Comparison of ENCODE assay signal across 8 cellular contexts in genomic region chr11:123301696-123302400, GRCh38.
DNase-seq lines count a peak whose midpoint lies in the region; ATAC-seq and TF ChIP-seq lines count a peak whose summit lies in the region.

No MANE protein-coding gene starts in this region.

- no peaks in the 10 kb centered on the region for H3K36me3 Mint-ChIP-seq in activated CD8-positive, alpha-beta memory T cell treated with anti-CD3 and anti-CD28 coated beads, Interleukin-2, amount 10 ng/mL, durations not matched to agents 7 days and 5 days

- TF ChIP-seq CTCF in GM12874 (IDR thresholded peaks at IDR 0.05; ENCODE audit: insufficient read depth, low read depth, low read length): peak; percentile 95
- peak; percentile 45 for TF ChIP-seq CTCF in epithelial cell of esophagus (IDR thresholded peaks at IDR 0.05; ENCODE audit: insufficient read depth, low read depth, low read length, missing control alignments)

- H3K27me3 ChIP-seq in muscle layer of colon (ENCODE audit: control insufficient read depth in 1 of 2, insufficient read depth in 2 of 2, low read length in 2 of 2): peaks cover 9 to 20% of the 10 kb centered on the region in 2 donors

- peaks cover 54% of the 10 kb centered on the region for H3K4me1 Mint-ChIP-seq in activated CD8-positive, alpha-beta memory T cell treated with anti-CD3 and anti-CD28 coated beads, Interleukin-2, amount 10 ng/mL, durations not matched to agents 7 days and 5 days

- H3K9me3 Mint-ChIP-seq in activated CD8-positive, alpha-beta memory T cell treated with anti-CD3 and anti-CD28 coated beads, Interleukin-2, amount 10 ng/mL, durations not matched to agents 7 days and 5 days (ENCODE audit: low read depth): no peaks in the 10 kb centered on the region

- H3K4me3 Mint-ChIP-seq in activated CD8-positive, alpha-beta memory T cell treated with anti-CD3 and anti-CD28 coated beads, Interleukin-2, amount 10 ng/mL, durations not matched to agents 7 days and 5 days: peak overlapping the region; percentile 49

- no peak overlapping the region for H3K27ac ChIP-seq in muscle layer of colon (ENCODE audit: low read depth, low read length)

- peak; percentile 82 for ATAC-seq in HG02642 (IDR thresholded peaks at IDR 0.05; ENCODE audit: poor library complexity, unreplicated experiment)
- ATAC-seq in activated CD8-positive, alpha-beta memory T cell treated with anti-CD3 and anti-CD28 coated beads, Interleukin-2, amount 10 ng/mL, durations not matched to agents 7 days and 5 days: peak; percentile 91

- H3K36me3 ChIP-seq in muscle layer of colon (ENCODE audit: insufficient read depth, low read length): no peaks in the 10 kb centered on the region

- DNase-seq in NCI-H2227 treated with DMSO at 0.1 percent for 48 hours (lab: John Stamatoyannopoulos, UW) (peak; percentile 57), epithelial cell of esophagus (ENCODE audit: low read depth) (peak; percentile 51), NCI-H1105 treated with DMSO at 0.1 percent for 48 hours (lab: John Stamatoyannopoulos, UW) (no peak)
- DNase-seq in activated CD8-positive, alpha-beta memory T cell treated with anti-CD3 and anti-CD28 coated beads, Interleukin-2, amount 10 ng/mL, durations not matched to agents 7 days and 5 days: peak; percentile 78
- peak; percentile 32 to 34 for DNase-seq in stimulated activated CD8-positive, alpha-beta memory T cell treated with anti-CD3 and anti-CD28 coated beads, Interleukin-7, amount 100 ng/mL, for 1 hour (ENCODE audit: low read depth in 2 of 2)

- peaks cover 4% of the 10 kb centered on the region for H3K4me1 ChIP-seq in muscle layer of colon (ENCODE audit: insufficient read depth, low read length)

- H3K27me3 Mint-ChIP-seq in activated CD8-positive, alpha-beta memory T cell treated with anti-CD3 and anti-CD28 coated beads, Interleukin-2, amount 10 ng/mL, durations not matched to agents 7 days and 5 days: no peaks in the 10 kb centered on the region

- CTCF ChIA-PET in activated CD8-positive, alpha-beta memory T cell treated with anti-CD3 and anti-CD28 coated beads, Interleukin-2, amount 10 ng/mL, durations not matched to agents 7 days and 5 days (lab: Charles Lee): interaction anchor here (1.0 to 5.2 kb wide), 27 partner anchors 12 to 279 kb away, joined by 3 to 44 read pairs (median 4); no protein-coding TSS in a partner anchor

- H3K4me3 ChIP-seq in epithelial cell of esophagus (ENCODE audit: low read length) (peak overlapping the region; percentile 31), muscle layer of colon (ENCODE audit: low read depth in 1 of 2, low read length in 2 of 2) (peak overlapping the region; percentile 3 to 60)

- H3K9ac ChIP-seq in muscle layer of colon (ENCODE audit: low read length): no peak overlapping the region

- peak overlapping the region; percentile 61 for H3K27ac Mint-ChIP-seq in activated CD8-positive, alpha-beta memory T cell treated with anti-CD3 and anti-CD28 coated beads, Interleukin-2, amount 10 ng/mL, durations not matched to agents 7 days and 5 days

- H3K9me3 ChIP-seq in muscle layer of colon (ENCODE audit: low read length): no peaks in the 10 kb centered on the region
